Comparison of ENCODE assay signal across 26 cellular contexts in the genomic region with DNA sequence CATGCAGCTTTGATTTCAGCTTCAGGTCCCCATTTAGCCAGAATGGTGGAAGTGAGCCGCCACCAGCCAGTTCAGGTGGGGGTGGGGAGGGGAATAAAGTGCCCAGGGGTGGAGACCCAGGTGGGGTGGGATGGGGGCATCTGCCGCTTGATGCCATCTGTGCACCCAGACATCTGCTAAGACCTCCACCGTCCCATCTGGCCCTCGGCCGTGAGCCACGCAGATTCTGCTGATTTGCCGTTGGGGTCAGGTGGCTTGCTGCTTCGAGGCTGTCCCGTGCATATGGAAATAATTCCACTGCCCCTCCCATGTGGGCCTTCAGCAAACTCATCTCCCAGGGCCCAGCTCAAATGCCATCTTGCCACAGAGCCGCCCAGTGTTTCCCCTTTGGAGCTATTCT.
"Had no signal": no experiment of that assay in that cellular context is flagged by ENCODE, and none has a peak within 500 bp of the region (broad histone marks: within the 10 kb centered on the region; RNA-seq: fewer than 3 reads in every experiment).

No MANE protein-coding gene starts in this region.

- DNase-seq: activated B cell treated with CpG ODN at 0.5 μM for 24 hours; activated CD4-positive, alpha-beta T cell treated with anti-CD3 and anti-CD28 coated beads for 36 hours; activated CD4-positive, alpha-beta T cell treated with anti-CD3 and anti-CD28 coated beads, Interleukin-2, amount 50 U/mL, for 4 hours; activated CD8-positive, alpha-beta memory T cell treated with anti-CD3 and anti-CD28 coated beads for 24 hours; activated CD8-positive, alpha-beta memory T cell treated with anti-CD3 and anti-CD28 coated beads, Interleukin-2, amount 50 U/mL, for 4 hours; activated T-cell treated with anti-CD3 and anti-CD28 coated beads, Interleukin-2, amount 50 U/mL, for 24 hours; aorta; brain microvascular endothelial cell; effector memory CD4-positive, alpha-beta T cell; heart right ventricle; islet precursor cell; left cardiac atrium; occipital lobe; right lobe of liver; stimulated activated CD4-positive, alpha-beta T cell treated with anti-CD3 and anti-CD28 coated beads, Interleukin-1b, Interleukin-23, amount 100 ng/mL, for 48 hours; substantia nigra; thyroid gland had no signal

- H3K9me3 ChIP-seq: gastroesophageal sphincter, heart right ventricle, right lobe of liver, thyroid gland had no signal

- H3K4me3 Mint-ChIP-seq: activated B cell treated with CpG ODN at 0.5 μM for 24 hours; activated CD4-positive, alpha-beta T cell treated with anti-CD3 and anti-CD28 coated beads for 36 hours; activated T-cell treated with anti-CD3 and anti-CD28 coated beads, Interleukin-2, amount 50 U/mL, for 24 hours; activated T-helper 17 cell treated with anti-CD3 and anti-CD28 coated beads, Interleukin-2, amount 50 U/mL, for 72 hours; nephron; stimulated activated naive CD8-positive, alpha-beta T cell treated with anti-CD3 and anti-CD28 coated beads, Interleukin-15, Interleukin-2, amounts not matched to agents 100 ng/mL and 50 ng/mL, for 24 hours had no signal

- H3K27me3 ChIP-seq: brain microvascular endothelial cell, right lobe of liver, thyroid gland had no signal

- H3K4me1 Mint-ChIP-seq: activated B cell treated with CpG ODN at 0.5 μM for 24 hours; activated CD4-positive, alpha-beta T cell treated with anti-CD3 and anti-CD28 coated beads for 36 hours; activated T-helper 17 cell treated with anti-CD3 and anti-CD28 coated beads, Interleukin-2, amount 50 U/mL, for 72 hours had no signal

- FAIRE-seq: endothelial cell of umbilical vein, TTC549 had no signal

- H3K4me1 ChIP-seq: heart right ventricle, right lobe of liver had no signal

- H3K36me3 ChIP-seq: brain microvascular endothelial cell, gastroesophageal sphincter, heart right ventricle, right lobe of liver, thyroid gland had no signal

- H3K4me3 ChIP-seq: gastroesophageal sphincter, heart right ventricle, right lobe of liver, skin epidermis, thyroid gland had no signal

- H3K27ac ChIP-seq: brain microvascular endothelial cell, gastroesophageal sphincter, heart right ventricle, right lobe of liver, skin epidermis, thyroid gland had no signal

- ATAC-seq: activated CD4-positive, alpha-beta T cell treated with anti-CD3 and anti-CD28 coated beads for 36 hours; activated naive CD4-positive, alpha-beta T cell treated with anti-CD3 and anti-CD28 coated beads, Interleukin-2, amount 50 U/mL, for 72 hours; activated T-helper 17 cell treated with anti-CD3 and anti-CD28 coated beads, Interleukin-2, amount 50 U/mL, for 72 hours; esophagus mucosa; gastroesophageal sphincter; heart right ventricle; left cardiac atrium; right lobe of liver had no signal

- H3K27ac Mint-ChIP-seq: activated B cell treated with CpG ODN at 0.5 μM for 24 hours; activated CD4-positive, alpha-beta T cell treated with anti-CD3 and anti-CD28 coated beads for 36 hours; activated naive CD4-positive, alpha-beta T cell treated with anti-CD3 and anti-CD28 coated beads, Interleukin-2, amount 50 U/mL, for 72 hours; activated T-cell treated with anti-CD3 and anti-CD28 coated beads, Interleukin-2, amount 50 U/mL, for 24 hours; activated T-helper 17 cell treated with anti-CD3 and anti-CD28 coated beads, Interleukin-2, amount 50 U/mL, for 72 hours; stimulated activated naive CD8-positive, alpha-beta T cell treated with anti-CD3 and anti-CD28 coated beads, Interleukin-15, Interleukin-2, amounts not matched to agents 100 ng/mL and 50 ng/mL, for 24 hours had no signal

- H3K36me3 Mint-ChIP-seq: activated naive CD4-positive, alpha-beta T cell treated with anti-CD3 and anti-CD28 coated beads, Interleukin-2, amount 50 U/mL, for 72 hours had no signal

- H3K9me3 Mint-ChIP-seq: stimulated activated naive CD8-positive, alpha-beta T cell treated with anti-CD3 and anti-CD28 coated beads, Interleukin-15, Interleukin-2, amounts not matched to agents 100 ng/mL and 50 ng/mL, for 24 hours had no signal
